In genomic region chr2:238930216-238930615, GRCh38 we compare ENCODE assay signal across 19 cellular contexts.
DNase-seq lines count a peak whose midpoint lies in the region; ATAC-seq and TF ChIP-seq lines count a peak whose summit lies in the region.
"Had no signal": no experiment of that assay in that cellular context is flagged by ENCODE, and none has a peak within 500 bp of the region (broad histone marks: within the 10 kb centered on the region; RNA-seq: fewer than 3 reads in every experiment).

No MANE protein-coding gene starts in this region.

- H3K36me3 Mint-ChIP-seq in natural killer cell: no peaks in the 10 kb centered on the region
- no peaks in the 10 kb centered on the region for H3K36me3 Mint-ChIP-seq in natural killer cell treated with Interleukin-12 subunit alpha and Interleukin-12 subunit beta and Interleukin-15 and Interleukin-18, amount 100 ng/mL, for 72 hours

- TF ChIP-seq CTCF in natural killer cell (IDR thresholded peaks at IDR 0.05) (no peak), esophagus squamous epithelium (IDR thresholded peaks at IDR 0.05) (no peak), stomach (IDR thresholded peaks at IDR 0.05) (no peak)

- no peak overlapping the region for H3K27ac Mint-ChIP-seq in natural killer cell
- no peak overlapping the region for H3K27ac Mint-ChIP-seq in natural killer cell treated with Interleukin-12 subunit alpha and Interleukin-12 subunit beta and Interleukin-15 and Interleukin-18, amount 100 ng/mL, for 72 hours

- H3K4me1 Mint-ChIP-seq in natural killer cell: no peaks in the 10 kb centered on the region
- no peaks in the 10 kb centered on the region for H3K4me1 Mint-ChIP-seq in natural killer cell treated with Interleukin-12 subunit alpha and Interleukin-12 subunit beta and Interleukin-15 and Interleukin-18, amount 100 ng/mL, for 72 hours (ENCODE audit: low read depth in 2 of 2)

- no peak for ATAC-seq in natural killer cell
- no peak for ATAC-seq in natural killer cell treated with Interleukin-12 subunit alpha and Interleukin-12 subunit beta and Interleukin-15 and Interleukin-18, amount 100 ng/mL, for 72 hours
- no peak for ATAC-seq in HG03280 (IDR thresholded peaks at IDR 0.05; ENCODE audit: unreplicated experiment)
- ATAC-seq: K562 had no signal

- H3K36me3 ChIP-seq in esophagus squamous epithelium (no peaks in the 10 kb centered on the region), stomach (no peaks in the 10 kb centered on the region)

- H3K9me3 Mint-ChIP-seq in natural killer cell: no peaks in the 10 kb centered on the region
- no peaks in the 10 kb centered on the region for H3K9me3 Mint-ChIP-seq in natural killer cell treated with Interleukin-12 subunit alpha and Interleukin-12 subunit beta and Interleukin-15 and Interleukin-18, amount 100 ng/mL, for 72 hours

- H3K27me3 ChIP-seq in esophagus squamous epithelium (peaks cover 0 to 41% (median 0%) of the 10 kb centered on the region in 4 donors), stomach (peaks cover 0 to 34% (median 0%) of the 10 kb centered on the region in 3 donors)

- H3K27ac ChIP-seq in esophagus squamous epithelium: peak overlapping the region; percentile 4 to 77 (median 42)
- peak overlapping the region in 3 of 5 donors; percentile 6 to 58 (median 31) for H3K27ac ChIP-seq in stomach

- TF ChIP-seq POLR2A in esophagus squamous epithelium (IDR thresholded peaks at IDR 0.05) (no peak), stomach (IDR thresholded peaks at IDR 0.05) (no peak)

- H3K9me3 ChIP-seq in esophagus squamous epithelium (no peaks in the 10 kb centered on the region), stomach (peaks cover 0 to 11% (median 3%) of the 10 kb centered on the region in 4 donors)

- no peak for TF ChIP-seq EP300 in stomach (IDR thresholded peaks at IDR 0.05)

- no peak overlapping the region for H3K4me3 Mint-ChIP-seq in natural killer cell
- no peak overlapping the region for H3K4me3 Mint-ChIP-seq in natural killer cell treated with Interleukin-12 subunit alpha and Interleukin-12 subunit beta and Interleukin-15 and Interleukin-18, amount 100 ng/mL, for 72 hours

- intact Hi-C loops in natural killer cell (cut with micrococcal nuclease): no loop called here
- intact Hi-C loops in esophagus squamous epithelium (cut with DNase I): no loop called here
- intact Hi-C loops in stomach (cut with DNase I; ENCODE audit: low total_unique reads): no loop called here

- H3K4me1 ChIP-seq in esophagus squamous epithelium (peaks cover 0 to 16% (median 14%) of the 10 kb centered on the region in 3 donors), stomach (peaks cover 0 to 5% (median 2%) of the 10 kb centered on the region in 4 donors)

- no peak overlapping the region for H3K4me3 ChIP-seq in esophagus squamous epithelium
- no peak overlapping the region for H3K4me3 ChIP-seq in stomach
- H3K4me3 ChIP-seq: K562 had no signal

- peak; percentile 8 for DNase-seq in natural killer cell
- DNase-seq in natural killer cell treated with Interleukin-12 subunit alpha and Interleukin-12 subunit beta and Interleukin-15 and Interleukin-18, amount 100 ng/mL, for 72 hours (ENCODE audit: low spot score): no peak
- no peak for DNase-seq in esophagus squamous epithelium (lab: John Stamatoyannopoulos, UW)
- no peak for DNase-seq in stomach
- DNase-seq in activated CD4-positive, CD25-positive, alpha-beta regulatory T cell treated with anti-CD3 and anti-CD28 coated beads, Interleukin-2, amount 50 U/mL, for 72 hours: no peak
- no peak for DNase-seq in dermis blood vessel endothelial cell
- DNase-seq: ACHN, COR-L47, GF-D8, HCEC 1CT, MV-4-11, NCI-H1417, NCI-H187 treated with DMSO at 0.1 percent for 48 hours, NCI-H2171, NCI-H446, NCI-H748 treated with DMSO at 0.1 percent for 48 hours, OCI-M1 had no signal

- H3K27me3 Mint-ChIP-seq in natural killer cell (ENCODE audit: low read depth in 2 of 2): peaks cover 27 to 34% of the 10 kb centered on the region in 2 donors
- peaks cover 31 to 42% of the 10 kb centered on the region in 2 donors for H3K27me3 Mint-ChIP-seq in natural killer cell treated with Interleukin-12 subunit alpha and Interleukin-12 subunit beta and Interleukin-15 and Interleukin-18, amount 100 ng/mL, for 72 hours

- 76 to 91% methylated on average over 6 of the region's 6 CpGs for WGBS in esophagus squamous epithelium, 2 donors
- 68 to 88% (median 86%) methylated on average over 6 of the region's 6 CpGs for whole genome bisulfite sequencing in stomach, 5 donors
